In genomic region chr6:162719528-162719927, GRCh38 we compare ENCODE assay signal across 22 cellular contexts. TPM values are rescaled to one million over a fixed set of nuclear protein-coding genes. Genes with fewer than 3 reads are reported as not detected.
DNase-seq lines count a peak whose midpoint lies in the region; ATAC-seq and TF ChIP-seq lines count a peak whose summit lies in the region.
"Had no signal": no experiment of that assay in that cellular context is flagged by ENCODE, and none has a peak within 500 bp of the region (broad histone marks: within the 10 kb centered on the region; RNA-seq: fewer than 3 reads in every experiment).

No MANE protein-coding gene starts in this region.

- intact Hi-C loops in heart left ventricle (cut with DNase I) (no loop called here), Right ventricle myocardium inferior (cut with DNase I) (loop anchor here (5.0 kb wide), 1 partner anchor 47 kb away; no protein-coding TSS in a partner anchor), right cardiac atrium (cut with DNase I) (no loop called here), gastrocnemius medialis (cut with DNase I; ENCODE audit: low total_unique reads) (no loop called here)

- H3K9me3 ChIP-seq in heart left ventricle: peaks cover 0 to 3% (median 0%) of the 10 kb centered on the region in 12 donors
- H3K9me3 ChIP-seq in right cardiac atrium (ENCODE audit: control insufficient read depth, low read length): no peaks in the 10 kb centered on the region
- H3K9me3 ChIP-seq in gastrocnemius medialis: no peaks in the 10 kb centered on the region
- H3K9me3 ChIP-seq: HAP-1 had no signal

- ATAC-seq in heart left ventricle (no peak), Right ventricle myocardium inferior (no peak), right cardiac atrium (no peak), gastrocnemius medialis (no peak), GM18873 (IDR thresholded peaks at IDR 0.05; ENCODE audit: low FRiP score, unreplicated experiment) (no peak)
- no peak for ATAC-seq in naive thymus-derived CD8-positive, alpha-beta T cell

- H3K27ac ChIP-seq in heart left ventricle (peak overlapping the region in 9 of 12 donors; percentile 1 to 96 (median 82)), right cardiac atrium (ENCODE audit: low read length) (peak overlapping the region; percentile 43), gastrocnemius medialis (peak overlapping the region; percentile 28 to 87 (median 68))
- H3K27ac ChIP-seq: BLaER1, GM23248, HL-60 had no signal

- H3K9me3 Mint-ChIP-seq in naive thymus-derived CD8-positive, alpha-beta T cell: peaks cover 0 to 12% (median 0%) of the 10 kb centered on the region in 9 donors

- peaks cover 0 to 1% (median 0%) of the 10 kb centered on the region in 5 donors for H3K27me3 Mint-ChIP-seq in naive thymus-derived CD8-positive, alpha-beta T cell
- H3K27me3 Mint-ChIP-seq: CD4-positive, alpha-beta memory T cell had no signal

- peaks cover 0 to 12% (median 7%) of the 10 kb centered on the region in 3 donors for H3K36me3 Mint-ChIP-seq in naive thymus-derived CD8-positive, alpha-beta T cell
- H3K36me3 Mint-ChIP-seq: CD14-positive monocyte had no signal

- no peak overlapping the region for H3K4me3 Mint-ChIP-seq in naive thymus-derived CD8-positive, alpha-beta T cell
- H3K4me3 Mint-ChIP-seq: CD14-positive monocyte; CD4-positive, alpha-beta memory T cell had no signal

- H3K27ac Mint-ChIP-seq in naive thymus-derived CD8-positive, alpha-beta T cell: no peak overlapping the region
- H3K27ac Mint-ChIP-seq: CD14-positive monocyte; CD4-positive, alpha-beta memory T cell had no signal

- H3K4me3 ChIP-seq in heart left ventricle (no peak overlapping the region), right cardiac atrium (ENCODE audit: low read length) (no peak overlapping the region), gastrocnemius medialis (no peak overlapping the region)
- H3K4me3 ChIP-seq: BLaER1, GM23248, HAP-1 had no signal

- 81 to 91% (median 86%) methylated on average over 1 of the region's 1 CpG for WGBS in heart left ventricle, 4 donors
- WGBS in right cardiac atrium: 92% methylated on average over 1 of the region's 1 CpG

- DNase-seq in heart left ventricle (no peak), Right ventricle myocardium inferior (ENCODE audit: missing footprints) (no peak), ELF-1 (ENCODE audit: low read depth, low spot score) (peak; percentile 14), right cardiac atrium (no peak), gastrocnemius medialis (no peak)
- DNase-seq in naive thymus-derived CD8-positive, alpha-beta T cell: no peak
- DNase-seq: 8988T; CD4-positive, alpha-beta memory T cell; DMS153; DMS79; GF-D8; GM23248 had no signal

- TF ChIP-seq POLR2A in heart left ventricle (IDR thresholded peaks at IDR 0.05): no peak
- no peak for TF ChIP-seq POLR2A in gastrocnemius medialis (IDR thresholded peaks at IDR 0.05)

- H3K36me3 ChIP-seq in heart left ventricle: no peaks in the 10 kb centered on the region
- no peaks in the 10 kb centered on the region for H3K36me3 ChIP-seq in gastrocnemius medialis
- H3K36me3 ChIP-seq: BLaER1, HAP-1 had no signal

- in situ Hi-C loops in gastrocnemius medialis (cut with MboI; ENCODE audit: low sequenced_read_pairs in 4 of 4): no loop called here

- H3K4me1 Mint-ChIP-seq in naive thymus-derived CD8-positive, alpha-beta T cell: peaks cover 0 to 10% (median 0%) of the 10 kb centered on the region in 4 donors
- H3K4me1 Mint-ChIP-seq: CD14-positive monocyte; CD4-positive, alpha-beta memory T cell had no signal

- H3K4me1 ChIP-seq in heart left ventricle: peaks cover 0 to 27% (median 7%) of the 10 kb centered on the region in 12 donors
- H3K4me1 ChIP-seq in right cardiac atrium (ENCODE audit: control insufficient read depth, insufficient read depth, low read length): no peaks in the 10 kb centered on the region
- peaks cover 18 to 36% of the 10 kb centered on the region in 2 donors for H3K4me1 ChIP-seq in gastrocnemius medialis
- H3K4me1 ChIP-seq: BLaER1 had no signal

- H3K27me3 ChIP-seq in heart left ventricle (no peaks in the 10 kb centered on the region), right cardiac atrium (ENCODE audit: control insufficient read depth, insufficient read depth) (no peaks in the 10 kb centered on the region), gastrocnemius medialis (no peaks in the 10 kb centered on the region)
- H3K27me3 ChIP-seq: BLaER1 had no signal

- POLR2A ChIA-PET in naive thymus-derived CD8-positive, alpha-beta T cell (lab: Charles Lee): no interaction called here

- no peak for TF ChIP-seq CTCF in heart left ventricle (IDR thresholded peaks at IDR 0.05)
- no peak for TF ChIP-seq CTCF in gastrocnemius medialis (IDR thresholded peaks at IDR 0.05 in 4 of 5, conservative IDR thresholded peaks at IDR 0.05 in 1 of 5)

RNA-seq across cellular contexts. Expression of gene PRKN, which starts 8.0 kb away (rescaled TPM):
- total RNA-seq in heart left ventricle: 10 to 100 TPM; 19.1 to 32.5 (median 22.5) TPM
- polyA plus RNA-seq in heart left ventricle: 1 to 10 TPM; 3.4 to 6.7 TPM
- total RNA-seq in Right ventricle myocardium inferior: 19.5 TPM
- total RNA-seq in right cardiac atrium: 10 to 100 TPM; 20.2 to 33.0 (median 24.9) TPM
- 9.6 TPM for polyA plus RNA-seq in right cardiac atrium
- 10 to 100 TPM in 3 of 4 donors, 1 to 10 TPM in 1; 8.4 to 21.6 (median 13.7) TPM for total RNA-seq in gastrocnemius medialis
- total RNA-seq in naive thymus-derived CD8-positive, alpha-beta T cell: 1 to 10 TPM; 3.5 to 5.6 TPM
- polyA plus RNA-seq in naive thymus-derived CD8-positive, alpha-beta T cell: 1 to 10 TPM; 2.2 to 4.0 (median 2.6) TPM
- total RNA-seq: Daoy, HT1080 had no signal
- polyA plus RNA-seq: AG04450 had no signal

RNA-seq across cellular contexts. Expression of gene PACRG, which starts 8.2 kb away (rescaled TPM):
- total RNA-seq in heart left ventricle (10 to 100 TPM in 7 of 9 donors, 1 to 10 TPM in 2; 3.2 to 83.3 (median 11.9) TPM), Right ventricle myocardium inferior (7.9 TPM), right cardiac atrium (1 to 10 TPM; 3.9 to 9.4 (median 4.8) TPM), gastrocnemius medialis (1 to 10 TPM in 1 of 4 donors, under 1 TPM in 3; 0.29 to 1.6 (median 0.61) TPM)
- polyA plus RNA-seq in heart left ventricle (1 to 10 TPM; 2.0 to 9.0 TPM), right cardiac atrium (4.9 TPM)
- total RNA-seq in naive thymus-derived CD8-positive, alpha-beta T cell: 1 to 10 TPM in 1 of 2 experiments, under 1 TPM in 1; 0.55 to 1.2 TPM
- polyA plus RNA-seq in naive thymus-derived CD8-positive, alpha-beta T cell: 1 to 10 TPM in 1 of 3 donors, under 1 TPM in 1, not detected in 1; 0.34 to 1.1 TPM
- total RNA-seq: A673, Daoy, GM23248, H4, HT1080 had no signal
- polyA plus RNA-seq: AG04450, CD14-positive monocyte, GM23248 had no signal
